ENCODE assay signal across 26 cellular contexts in the genomic region with DNA sequence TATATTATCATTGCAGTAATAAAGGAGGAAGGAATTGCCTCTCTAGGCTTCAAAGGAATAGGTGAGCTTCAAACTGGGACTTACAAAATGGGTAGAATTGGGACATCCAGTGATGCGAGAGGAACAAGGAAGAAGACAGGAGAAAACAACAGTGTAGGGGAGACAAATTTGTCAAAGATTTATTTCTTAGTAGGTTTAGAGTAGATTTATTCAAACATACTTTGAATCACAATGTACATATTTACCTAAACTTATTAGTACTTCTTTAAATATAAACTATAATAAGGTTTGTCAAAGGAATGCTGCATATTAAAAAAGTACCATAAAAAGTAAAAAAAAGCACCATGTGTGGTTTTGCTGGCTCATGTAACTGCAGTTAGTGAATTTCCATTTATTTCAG.
"Had no signal": no experiment of that assay in that cellular context is flagged by ENCODE, and none has a peak within 500 bp of the region (broad histone marks: within the 10 kb centered on the region; RNA-seq: fewer than 3 reads in every experiment).

No MANE protein-coding gene starts in this region.

- H3K27me3 ChIP-seq: colonic mucosa, dorsolateral prefrontal cortex, esophagus muscularis mucosa, esophagus squamous epithelium, foreskin keratinocyte, gastrocnemius medialis, gastroesophageal sphincter, heart left ventricle, heart right ventricle, hepatocyte had no signal

- H3K9me3 ChIP-seq: colonic mucosa, esophagus muscularis mucosa, esophagus squamous epithelium, gastrocnemius medialis, gastroesophageal sphincter, heart left ventricle, heart right ventricle had no signal

- H3K79me2 ChIP-seq: hepatocyte had no signal

- H3K27me3 Mint-ChIP-seq: dendritic cell treated with granulocyte-macrophage colony-stimulating factor and Interleukin-4, amounts not matched to agents 40 ng/mL and 50 ng/mL, for 4 days; effector memory CD8-positive, alpha-beta T cell had no signal

- H3K4me3 ChIP-seq: colonic mucosa, coronary artery, dorsolateral prefrontal cortex, esophagus muscularis mucosa, esophagus squamous epithelium, gastrocnemius medialis, gastroesophageal sphincter, heart left ventricle, heart right ventricle, hepatocyte had no signal

- H3K27ac Mint-ChIP-seq: dendritic cell treated with granulocyte-macrophage colony-stimulating factor and Interleukin-4, amounts not matched to agents 40 ng/mL and 50 ng/mL, for 4 days; effector memory CD8-positive, alpha-beta T cell; endodermal cell had no signal

- H3K36me3 ChIP-seq: colonic mucosa, esophagus muscularis mucosa, esophagus squamous epithelium, gastrocnemius medialis, gastroesophageal sphincter, heart left ventricle, heart right ventricle had no signal

- ATAC-seq: effector memory CD8-positive, alpha-beta T cell; esophagus mucosa; foreskin keratinocyte; gastrocnemius medialis; gastroesophageal sphincter; heart left ventricle; heart right ventricle had no signal

- H3K4me1 ChIP-seq: colonic mucosa, esophagus muscularis mucosa, esophagus squamous epithelium, foreskin keratinocyte, gastrocnemius medialis, gastroesophageal sphincter, heart left ventricle, heart right ventricle had no signal

- H3K4me3 Mint-ChIP-seq: dendritic cell treated with granulocyte-macrophage colony-stimulating factor and Interleukin-4, amounts not matched to agents 40 ng/mL and 50 ng/mL, for 4 days; effector memory CD8-positive, alpha-beta T cell; endodermal cell had no signal

- H3K4me1 Mint-ChIP-seq: endodermal cell had no signal

- H3K4me2 ChIP-seq: hepatocyte had no signal

- H3K27ac ChIP-seq: colonic mucosa, coronary artery, dorsolateral prefrontal cortex, epithelial cell of prostate, esophagus muscularis mucosa, esophagus squamous epithelium, foreskin keratinocyte, gastrocnemius medialis, gastroesophageal sphincter, heart left ventricle, heart right ventricle, hepatocyte had no signal

- DNase-seq: colonic mucosa; cortex of kidney; dermis blood vessel endothelial cell; dorsolateral prefrontal cortex; effector CD4-positive, alpha-beta T cell; effector CD8-positive, alpha-beta T cell; effector memory CD4-positive, alpha-beta T cell; effector memory CD8-positive, alpha-beta T cell; endodermal cell; erythroblast; esophagus squamous epithelium; foreskin fibroblast; foreskin melanocyte; gastrocnemius medialis; glutamatergic neuron; head of caudate nucleus; heart left ventricle; heart right ventricle had no signal

- H2AFZ ChIP-seq: hepatocyte had no signal
